In the genomic region with DNA sequence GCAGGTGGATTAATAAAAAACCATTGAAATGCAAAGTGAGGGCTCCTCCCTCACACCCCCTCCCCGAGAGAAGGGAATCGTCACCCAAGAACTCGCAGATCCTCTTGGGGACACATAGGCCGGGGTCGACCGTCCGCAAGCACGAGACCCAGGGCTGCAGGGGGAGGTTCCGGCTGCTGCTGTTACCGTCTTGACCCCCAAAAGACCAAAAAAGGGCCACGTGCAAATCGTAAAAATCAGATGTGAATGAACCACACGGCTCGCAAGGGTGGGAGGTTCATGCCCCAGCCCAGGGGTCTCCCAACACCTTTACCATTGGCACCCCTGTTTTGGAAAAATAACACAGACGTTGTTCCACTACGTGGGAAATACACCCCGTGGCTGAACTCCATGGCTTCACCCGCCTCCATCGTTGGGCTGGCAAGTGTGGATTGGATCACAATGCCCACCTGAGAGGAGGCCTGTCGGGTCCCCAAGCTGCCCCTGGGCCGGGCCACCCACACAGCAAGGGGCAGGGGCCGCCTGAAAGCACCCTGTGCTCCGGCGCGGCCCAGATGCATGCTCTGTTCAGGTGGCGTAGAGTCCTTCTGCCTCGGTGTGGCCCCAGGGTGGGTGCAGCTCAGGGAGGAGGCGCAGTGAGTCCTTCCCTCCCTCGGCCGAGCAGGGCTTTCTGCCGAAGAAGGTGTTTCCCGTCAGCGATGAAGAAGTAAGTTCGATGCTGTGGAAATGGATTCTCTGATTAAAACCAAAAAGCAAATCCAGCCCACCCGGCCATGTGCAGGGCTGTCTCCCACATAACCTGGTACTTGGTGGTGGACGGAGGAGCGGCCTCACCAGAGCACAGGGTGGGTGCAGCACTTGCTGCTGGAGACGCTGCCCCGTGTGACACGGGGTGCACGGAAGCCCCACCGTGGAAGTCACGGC, we compare ENCODE assay signal across 1 cellular context.
TF ChIP-seq lines count a peak whose summit lies in the region.

No MANE protein-coding gene starts in this region.

TF ChIP-seq in WTC11, 78 proteins besides CTCF, POLR2A, EP300 and RAD21 (continued from another document):
- TF ChIP-seq MYBL2 (CRISPR knock-in tag; IDR thresholded peaks at IDR 0.05), result no peak
- TF ChIP-seq SMAD4 (CRISPR knock-in tag; IDR thresholded peaks at IDR 0.05), result no peak
- TF ChIP-seq OVOL2 (CRISPR knock-in tag; IDR thresholded peaks at IDR 0.05; ENCODE audit: borderline replicate concordance), result no peak
- TF ChIP-seq ZNF317 (CRISPR knock-in tag; IDR thresholded peaks at IDR 0.05; ENCODE audit: borderline replicate concordance, low read depth), result no peak
- TF ChIP-seq JUN (CRISPR knock-in tag; IDR thresholded peaks at IDR 0.05), result no peak
- no peak for TF ChIP-seq TEAD4 (CRISPR knock-in tag; IDR thresholded peaks at IDR 0.05)
- TF ChIP-seq, protein P1, sequence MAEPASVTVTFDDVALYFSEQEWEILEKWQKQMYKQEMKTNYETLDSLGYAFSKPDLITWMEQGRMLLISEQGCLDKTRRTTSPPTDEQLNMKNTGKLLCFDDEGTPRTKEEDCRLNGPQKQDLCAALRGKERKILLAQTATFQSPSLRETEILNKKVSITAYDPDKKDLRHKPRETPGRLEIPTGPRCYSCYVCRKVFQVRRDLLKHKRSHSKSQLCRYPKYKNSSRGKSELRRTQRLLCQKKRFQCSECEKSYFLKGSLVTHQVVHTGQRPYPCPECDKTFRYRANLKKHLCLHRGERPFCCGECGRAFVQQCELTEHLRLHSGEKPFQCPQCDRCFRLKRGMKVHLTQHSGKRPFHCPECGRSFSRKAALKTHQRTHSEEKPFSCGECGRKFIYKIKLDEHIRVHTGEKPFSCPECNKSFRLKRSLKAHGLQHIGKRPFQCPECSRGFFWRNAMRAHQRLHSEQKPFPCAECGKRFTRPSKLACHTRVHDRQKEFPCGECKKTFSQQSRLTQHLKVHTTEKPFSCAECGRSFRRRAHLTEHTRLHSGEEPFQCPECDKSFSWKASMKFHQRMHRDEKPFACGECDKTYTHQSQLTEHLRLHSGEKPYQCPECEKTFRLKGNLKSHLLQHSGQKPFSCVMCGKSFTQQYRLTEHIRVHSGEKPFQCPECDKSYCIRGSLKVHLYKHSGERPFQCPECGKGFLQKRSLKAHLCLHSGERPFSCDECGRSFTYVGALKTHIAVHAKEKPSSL (CRISPR knock-in tag; conservative IDR thresholded peaks at IDR 0.05), result no peak
- TF ChIP-seq, protein P2, sequence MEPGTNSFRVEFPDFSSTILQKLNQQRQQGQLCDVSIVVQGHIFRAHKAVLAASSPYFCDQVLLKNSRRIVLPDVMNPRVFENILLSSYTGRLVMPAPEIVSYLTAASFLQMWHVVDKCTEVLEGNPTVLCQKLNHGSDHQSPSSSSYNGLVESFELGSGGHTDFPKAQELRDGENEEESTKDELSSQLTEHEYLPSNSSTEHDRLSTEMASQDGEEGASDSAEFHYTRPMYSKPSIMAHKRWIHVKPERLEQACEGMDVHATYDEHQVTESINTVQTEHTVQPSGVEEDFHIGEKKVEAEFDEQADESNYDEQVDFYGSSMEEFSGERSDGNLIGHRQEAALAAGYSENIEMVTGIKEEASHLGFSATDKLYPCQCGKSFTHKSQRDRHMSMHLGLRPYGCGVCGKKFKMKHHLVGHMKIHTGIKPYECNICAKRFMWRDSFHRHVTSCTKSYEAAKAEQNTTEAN (CRISPR knock-in tag; IDR thresholded peaks at IDR 0.05), result no peak
- no peak for TF ChIP-seq NFYB (CRISPR knock-in tag; conservative IDR thresholded peaks at IDR 0.05; ENCODE audit: low read depth)
- no peak for TF ChIP-seq CREM (CRISPR knock-in tag; IDR thresholded peaks at IDR 0.05)
- TF ChIP-seq MLX (CRISPR knock-in tag; IDR thresholded peaks at IDR 0.05), result no peak
- no peak for TF ChIP-seq ZNF512 (CRISPR knock-in tag; IDR thresholded peaks at IDR 0.05; ENCODE audit: borderline replicate concordance)
- TF ChIP-seq ATF2 (CRISPR knock-in tag; IDR thresholded peaks at IDR 0.05; ENCODE audit: borderline replicate concordance, low read depth), result no peak
- TF ChIP-seq, protein P3, sequence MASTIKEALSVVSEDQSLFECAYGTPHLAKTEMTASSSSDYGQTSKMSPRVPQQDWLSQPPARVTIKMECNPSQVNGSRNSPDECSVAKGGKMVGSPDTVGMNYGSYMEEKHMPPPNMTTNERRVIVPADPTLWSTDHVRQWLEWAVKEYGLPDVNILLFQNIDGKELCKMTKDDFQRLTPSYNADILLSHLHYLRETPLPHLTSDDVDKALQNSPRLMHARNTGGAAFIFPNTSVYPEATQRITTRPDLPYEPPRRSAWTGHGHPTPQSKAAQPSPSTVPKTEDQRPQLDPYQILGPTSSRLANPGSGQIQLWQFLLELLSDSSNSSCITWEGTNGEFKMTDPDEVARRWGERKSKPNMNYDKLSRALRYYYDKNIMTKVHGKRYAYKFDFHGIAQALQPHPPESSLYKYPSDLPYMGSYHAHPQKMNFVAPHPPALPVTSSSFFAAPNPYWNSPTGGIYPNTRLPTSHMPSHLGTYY (CRISPR knock-in tag; IDR thresholded peaks at IDR 0.05), result no peak
